In genomic region chr3:117102441-117102840, GRCh38 we compare ENCODE assay signal across 32 cellular contexts.
"Had no signal": no experiment of that assay in that cellular context is flagged by ENCODE, and none has a peak within 500 bp of the region (broad histone marks: within the 10 kb centered on the region; RNA-seq: fewer than 3 reads in every experiment).

No MANE protein-coding gene starts in this region.

- H3K4me1 ChIP-seq: adrenal gland, body of pancreas, breast epithelium had no signal

- H3K4me3 ChIP-seq: adrenal gland, body of pancreas, breast epithelium had no signal

- ATAC-seq: activated CD8-positive, alpha-beta memory T cell treated with anti-CD3 and anti-CD28 coated beads, Interleukin-2, amount 10 ng/mL, durations not matched to agents 7 days and 5 days; activated CD8-positive, alpha-beta T cell treated with anti-CD3 and anti-CD28 coated beads, Interleukin-2, amount 10 ng/mL, durations not matched to agents 7 days and 5 days; activated naive CD4-positive, alpha-beta T cell treated with anti-CD3 and anti-CD28 coated beads, Interleukin-2, amount 50 U/mL, for 72 hours; activated T-cell treated with anti-CD3 and anti-CD28 coated beads, Interleukin-2, amount 50 U/mL, for 4 hours; activated T-cell treated with anti-CD3 and anti-CD28 coated beads, Interleukin-2, amount 50 U/mL, for 72 hours; activated T-helper 17 cell treated with anti-CD3 and anti-CD28 coated beads, Interleukin-2, amount 50 U/mL, for 72 hours; body of pancreas had no signal

- H3K36me3 ChIP-seq: adrenal gland, brain microvascular endothelial cell had no signal

- H3K9me3 ChIP-seq: body of pancreas, breast epithelium had no signal

- H3K27me3 ChIP-seq: adrenal gland, body of pancreas, brain microvascular endothelial cell, breast epithelium had no signal

- DNase-seq: activated B cell treated with CpG ODN at 0.5 μM for 24 hours; activated CD4-positive, alpha-beta memory T cell treated with anti-CD3 and anti-CD28 coated beads, Interleukin-2, amount 10 ng/mL, durations not matched to agents 7 days and 5 days; activated CD4-positive, alpha-beta T cell treated with anti-CD3 and anti-CD28 coated beads for 4 hours; activated CD4-positive, alpha-beta T cell treated with anti-CD3 and anti-CD28 coated beads, Interleukin-2, amount 10 ng/mL, durations not matched to agents 7 days and 5 days; activated CD4-positive, alpha-beta T cell treated with anti-CD3 and anti-CD28 coated beads, Interleukin-2, amount 50 U/mL, for 48 hours; activated CD4-positive, CD25-positive, alpha-beta regulatory T cell treated with anti-CD3 and anti-CD28 coated beads, Interleukin-2, amount 50 U/mL, for 72 hours; activated CD8-positive, alpha-beta memory T cell treated with anti-CD3 and anti-CD28 coated beads for 24 hours; activated CD8-positive, alpha-beta memory T cell treated with anti-CD3 and anti-CD28 coated beads, Interleukin-2, amount 10 ng/mL, durations not matched to agents 7 days and 5 days; activated CD8-positive, alpha-beta memory T cell treated with anti-CD3 and anti-CD28 coated beads, Interleukin-2, amount 50 U/mL, for 48 hours; activated CD8-positive, alpha-beta T cell treated with anti-CD3 and anti-CD28 coated beads, Interleukin-2, amount 10 ng/mL, durations not matched to agents 7 days and 5 days; activated effector memory CD4-positive, alpha-beta T cell treated with anti-CD3 and anti-CD28 coated beads, Interleukin-2, amount 50 U/mL, for 16 hours; activated gamma-delta T cell treated with Interleukin-2 at 50 U/mL for 16 hours; activated naive CD4-positive, alpha-beta T cell; activated naive CD4-positive, alpha-beta T cell treated with anti-CD3 and anti-CD28 coated beads for 36 hours; activated naive CD4-positive, alpha-beta T cell treated with anti-CD3 and anti-CD28 coated beads, Interleukin-2, amount 50 U/mL, for 16 hours; activated naive CD8-positive, alpha-beta T cell treated with anti-CD3 and anti-CD28 coated beads for 36 hours; activated T-cell treated with anti-CD3 and anti-CD28 coated beads, Interleukin-2, amount 50 U/mL, for 1 hour; activated T-cell treated with anti-CD3 and anti-CD28 coated beads, Interleukin-2, amount 50 U/mL, for 4 hours; activated T-cell treated with anti-CD3 and anti-CD28 coated beads, Interleukin-2, amount 50 U/mL, for 72 hours; adrenal gland; amniotic stem cell; aorta; body of pancreas; brain microvascular endothelial cell; central memory CD4-positive, alpha-beta T cell; T-helper 1 cell; T-helper 2 cell; T-helper 9 cell had no signal

- H3K27ac ChIP-seq: adrenal gland, body of pancreas, brain microvascular endothelial cell, breast epithelium, VCaP had no signal
